In the genomic region with DNA sequence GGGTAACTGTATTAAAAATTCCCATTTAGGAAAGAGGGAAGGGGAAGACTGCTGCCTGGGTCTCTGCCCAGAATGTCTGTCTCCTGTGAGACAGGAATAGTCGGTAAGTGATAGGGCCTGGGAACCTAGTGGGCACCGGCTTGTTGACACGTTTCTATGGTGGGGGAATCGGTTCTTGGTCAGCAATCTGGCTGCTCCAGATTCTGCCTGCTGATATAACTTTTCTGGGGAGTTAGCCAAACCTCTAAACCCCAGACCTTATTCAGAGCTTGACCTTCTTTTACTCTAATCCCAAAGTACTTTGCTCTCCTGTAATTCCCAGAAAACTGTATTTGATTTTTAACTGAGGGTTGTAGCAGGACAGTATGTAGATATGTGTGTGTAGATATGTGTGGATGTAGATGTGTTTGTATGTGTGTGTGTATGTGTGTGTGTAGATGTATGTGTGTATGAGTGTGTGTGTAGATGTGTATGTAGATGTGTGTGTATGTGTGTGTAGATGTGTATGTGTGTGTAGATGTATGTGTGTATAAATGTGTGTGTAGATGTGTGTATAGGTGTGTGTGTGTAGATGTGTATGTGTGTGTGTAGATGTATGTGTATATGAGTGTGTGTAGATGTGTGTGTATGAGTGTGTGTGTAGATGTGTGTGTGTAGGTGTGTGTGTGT, we compare ENCODE assay signal across 11 cellular contexts.
DNase-seq lines count a peak whose midpoint lies in the region; ATAC-seq and TF ChIP-seq lines count a peak whose summit lies in the region.
"Had no signal": no experiment of that assay in that cellular context is flagged by ENCODE, and none has a peak within 500 bp of the region (broad histone marks: within the 10 kb centered on the region; RNA-seq: fewer than 3 reads in every experiment).

No MANE protein-coding gene starts in this region.

- H3K4me3 ChIP-seq in esophagus muscularis mucosa, result no peak overlapping the region
- no peak overlapping the region for H3K4me3 ChIP-seq in H7 (ENCODE audit: insufficient read depth, low read depth, low read length)
- H3K4me3 ChIP-seq: dorsolateral prefrontal cortex had no signal

- intact Hi-C loops in Right ventricle myocardium inferior (cut with DNase I) (no loop called here), cardiac septum (cut with DNase I) (loop anchor here (10.0 kb wide), 1 partner anchor 701 kb away; the partner anchor contains the start of gene NAPG), esophagus muscularis mucosa (cut with DNase I) (no loop called here)

- peaks cover 25 to 54% (median 49%) of the 10 kb centered on the region in 4 donors for H3K4me1 ChIP-seq in esophagus muscularis mucosa

- TF ChIP-seq EP300 in esophagus muscularis mucosa (IDR thresholded peaks at IDR 0.05), result no peak

- H3K36me3 ChIP-seq in esophagus muscularis mucosa (no peaks in the 10 kb centered on the region), H7 (replicated peaks; ENCODE audit: control insufficient read depth, insufficient read depth, low read length) (no peaks in the 10 kb centered on the region; the same call in 1 of the 2 replicates)

- peak overlapping the region; percentile 83 to 88 (median 86) for H3K27ac ChIP-seq in esophagus muscularis mucosa (replicated peaks in 1 of 4)

- TF ChIP-seq POLR2A in esophagus muscularis mucosa (IDR thresholded peaks at IDR 0.05; ENCODE audit: low read depth), result no peak

- no peaks in the 10 kb centered on the region for H3K9me3 ChIP-seq in esophagus muscularis mucosa

- DNase-seq in Right ventricle myocardium inferior (ENCODE audit: missing footprints), result no peak
- DNase-seq in cardiac septum (ENCODE audit: low spot score), result no peak
- DNase-seq in esophagus muscularis mucosa (ENCODE audit: extremely low spot score), result peak; percentile 74
- DNase-seq in myocyte (ENCODE audit: low read depth), result peak; percentile 90
- DNase-seq in cerebellar nuclear complex (lab: John Stamatoyannopoulos, UW), result no peak
- DNase-seq in H7, result no peak
- DNase-seq: activated effector memory CD4-positive, alpha-beta T cell treated with Interleukin-2 at 50 U/mL for 16 hours; dorsolateral prefrontal cortex; stimulated activated CD4-positive, alpha-beta T cell treated with anti-CD3 and anti-CD28 coated beads, Interleukin-4, amount 100 ng/mL, for 4 hours had no signal

- no peak for TF ChIP-seq CTCF in esophagus muscularis mucosa (IDR thresholded peaks at IDR 0.05)

- ATAC-seq in Right ventricle myocardium inferior (peak; percentile 64), GM21423 (IDR thresholded peaks at IDR 0.05; ENCODE audit: unreplicated experiment) (no peak), HG03460 (IDR thresholded peaks at IDR 0.05; ENCODE audit: unreplicated experiment) (no peak)

- H3K27me3 ChIP-seq in esophagus muscularis mucosa, result no peaks in the 10 kb centered on the region
- H3K27me3 ChIP-seq in H7 (ENCODE audit: control insufficient read depth, insufficient read depth, low read length), result no peaks in the 10 kb centered on the region
- H3K27me3 ChIP-seq: dorsolateral prefrontal cortex had no signal

- 44% methylated on average over 4 of the region's 4 CpGs for WGBS in esophagus muscularis mucosa

Comparison
In these comparisons a context has a peak if more than half of its experiments do, and no peak if none do; other contexts are left out.
1. DNase-seq: peak in esophagus muscularis mucosa (single experiment) and myocyte (single experiment); none in Right ventricle myocardium inferior (single experiment), cardiac septum (single experiment), cerebellar nuclear complex (0 of 2) and H7 (single experiment).